ENCODE assay signal across 1 cellular context in genomic region chr22:27433585-27434190, GRCh38.
TF ChIP-seq lines count a peak whose summit lies in the region.

No MANE protein-coding gene starts in this region.

TF ChIP-seq in HEK293, 187 proteins besides CTCF, POLR2A, EP300 and RAD21:
- TF ChIP-seq ZNF114 (tag by site-specific recombination; IDR thresholded peaks at IDR 0.05) (no peak), ZNF16 (tag by site-specific recombination; IDR thresholded peaks at IDR 0.05; ENCODE audit: low read depth) (no peak), ZNF624 (tag by site-specific recombination; IDR thresholded peaks at IDR 0.05) (no peak), ZNF211 (tag by site-specific recombination; IDR thresholded peaks at IDR 0.05; ENCODE audit: low read depth) (no peak), OVOL3 (tag by site-specific recombination; IDR thresholded peaks at IDR 0.05) (no peak), ZFP3 (tag by site-specific recombination; IDR thresholded peaks at IDR 0.05; ENCODE audit: low read depth) (no peak), ZNF10 (tag by site-specific recombination; IDR thresholded peaks at IDR 0.05) (no peak)
